Comparison of ENCODE assay signal across 13 cellular contexts in the genomic region with DNA sequence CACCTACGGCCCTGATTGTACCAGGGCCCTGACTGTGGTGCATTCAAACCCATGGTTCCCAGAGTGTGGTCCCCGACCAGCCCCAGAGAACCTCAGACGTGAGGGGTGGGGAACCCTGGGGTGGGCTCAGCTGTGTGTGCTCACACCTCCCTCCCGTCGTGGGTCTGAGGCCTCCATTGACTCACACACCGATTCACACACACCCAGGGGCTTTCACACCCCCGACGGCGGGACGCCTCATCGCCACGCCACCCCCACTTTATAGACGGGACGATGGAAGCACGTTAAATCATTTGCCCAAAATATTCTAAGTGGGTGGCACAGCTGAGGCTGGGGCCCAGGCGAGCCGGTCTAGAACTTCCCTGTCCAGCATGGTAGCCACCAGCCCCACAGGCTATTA. TPM values are rescaled to one million over a fixed set of nuclear protein-coding genes. Genes with fewer than 3 reads are reported as not detected.
DNase-seq lines count a peak whose midpoint lies in the region; ATAC-seq, FAIRE-seq and TF ChIP-seq lines count a peak whose summit lies in the region.
"Had no signal": no experiment of that assay in that cellular context is flagged by ENCODE, and none has a peak within 500 bp of the region (broad histone marks: within the 10 kb centered on the region; RNA-seq: fewer than 3 reads in every experiment).

No MANE protein-coding gene starts in this region.

- no peak overlapping the region for H2AK5ac ChIP-seq in mesendoderm (ENCODE audit: low read length)

- H3K4me2 ChIP-seq in Loucy (ENCODE audit: low read depth, low read length, poor library complexity, severe bottlenecking) (no peak overlapping the region), mesendoderm (ENCODE audit: low read length) (no peak overlapping the region)

- intact Hi-C loops in Right ventricle myocardium inferior (cut with DNase I) = no loop called here
- intact Hi-C loops in left cardiac atrium (cut with DNase I) = no loop called here
- intact Hi-C loops in kidney (cut with DNase I) = no loop called here
- intact Hi-C loops in psoas muscle (cut with DNase I) = no loop called here
- intact Hi-C loops in dorsolateral prefrontal cortex (cut with DNase I) = loop anchor here in 1 of 2 donors (5.0 to 10.0 kb wide), 2 partner anchors 36 to 342 kb away; a partner anchor contains a TSS
- intact Hi-C loops in A673 (cut with micrococcal nuclease; ENCODE audit: unreplicated experiment) = no loop called here

- H3K27ac ChIP-seq in kidney (ENCODE audit: low read depth in 2 of 2, low read length in 2 of 2) (no peak overlapping the region), psoas muscle (no peak overlapping the region), mesendoderm (ENCODE audit: low read depth, low read length) (no peak overlapping the region), dorsolateral prefrontal cortex (no peak overlapping the region), A673 (ENCODE audit: low read depth, low read length, poor library complexity, severe bottlenecking) (no peak overlapping the region)

- H3K4ac ChIP-seq in mesendoderm (ENCODE audit: low read depth, low read length) = no peak overlapping the region

- H3K27me3 ChIP-seq in Loucy (ENCODE audit: insufficient read depth, low read length, poor library complexity, severe bottlenecking) = no peaks in the 10 kb centered on the region
- no peaks in the 10 kb centered on the region for H3K27me3 ChIP-seq in psoas muscle (ENCODE audit: insufficient read depth in 3 of 3, low read length in 2 of 3)
- peaks cover 3% of the 10 kb centered on the region for H3K27me3 ChIP-seq in mesendoderm (ENCODE audit: insufficient read depth, low read length, poor library complexity)
- H3K27me3 ChIP-seq in dorsolateral prefrontal cortex = no peaks in the 10 kb centered on the region
- H3K27me3 ChIP-seq in A673 (replicated peaks; ENCODE audit: insufficient read depth, low read depth, low read length, poor library complexity) = no peaks in the 10 kb centered on the region

- H3F3A ChIP-seq in Loucy (ENCODE audit: low read depth) = peaks cover 3% of the 10 kb centered on the region; the same call in 1 of the 2 replicates

- no peak overlapping the region for H2BK120ac ChIP-seq in mesendoderm (ENCODE audit: low read depth, low read length)

- ATAC-seq in Right ventricle myocardium inferior (no peak), left cardiac atrium (no peak), psoas muscle (no peak)

- no peak overlapping the region for H3K56ac ChIP-seq in mesendoderm (ENCODE audit: low read length)

- no peak overlapping the region for H4K5ac ChIP-seq in mesendoderm (ENCODE audit: low read length)

- H2BK5ac ChIP-seq in mesendoderm (ENCODE audit: low read length) = no peak overlapping the region

- peaks cover 2% of the 10 kb centered on the region for H3K79me1 ChIP-seq in mesendoderm (ENCODE audit: low read length)

- no peak overlapping the region for H3K4me3 ChIP-seq in Loucy (ENCODE audit: low read length, poor library complexity, severe bottlenecking)
- no peak overlapping the region for H3K4me3 ChIP-seq in kidney (ENCODE audit: low read length in 2 of 2)
- H3K4me3 ChIP-seq in psoas muscle = no peak overlapping the region
- H3K4me3 ChIP-seq in mesendoderm (ENCODE audit: low read length) = no peak overlapping the region
- no peak overlapping the region for H3K4me3 ChIP-seq in dorsolateral prefrontal cortex
- no peak overlapping the region for H3K4me3 ChIP-seq in A673 (ENCODE audit: low read depth, low read length, poor library complexity, severe bottlenecking)

- H3K23ac ChIP-seq in mesendoderm (ENCODE audit: low read length) = no peak overlapping the region

- H3K79me2 ChIP-seq in Loucy (ENCODE audit: insufficient read depth, low read length) = peaks cover 14% of the 10 kb centered on the region
- peaks cover 3% of the 10 kb centered on the region for H3K79me2 ChIP-seq in mesendoderm (ENCODE audit: control insufficient read depth, insufficient read depth, low read length)

- H3K9ac ChIP-seq in Loucy (ENCODE audit: low read depth, low read length, poor library complexity, severe bottlenecking) = peak overlapping the region; percentile 99
- no peak overlapping the region for H3K9ac ChIP-seq in kidney (ENCODE audit: low read length in 2 of 2)
- H3K9ac ChIP-seq in mesendoderm (ENCODE audit: low read length) = no peak overlapping the region

- no peak for FAIRE-seq in kidney (lab: Jason Lieb, UNC)

- no peak overlapping the region for H2BK15ac ChIP-seq in mesendoderm (replicated peaks; ENCODE audit: low read depth)

- POLR2A ChIA-PET in A673 (lab: Charles Lee; ENCODE audit: low non-redundant PET) = no interaction called here

- H3K4me1 ChIP-seq in Loucy (ENCODE audit: insufficient read depth, low read length, poor library complexity, severe bottlenecking) (peaks cover 40% of the 10 kb centered on the region), kidney (ENCODE audit: control insufficient read depth in 1 of 2, insufficient read depth in 1 of 2, low read depth in 1 of 2, low read length in 2 of 2) (peaks cover 5 to 7% of the 10 kb centered on the region in 2 donors), psoas muscle (peaks cover 6% of the 10 kb centered on the region), mesendoderm (ENCODE audit: control insufficient read depth, low read depth, low read length) (peaks cover 2% of the 10 kb centered on the region), A673 (ENCODE audit: insufficient read depth, low read length, poor library complexity, severe bottlenecking) (peaks cover 13% of the 10 kb centered on the region)

- CTCF ChIA-PET in A673 (lab: Charles Lee) = no interaction called here

- peaks cover 9% of the 10 kb centered on the region for H4K20me1 ChIP-seq in Loucy (ENCODE audit: insufficient read depth, low read length, poor library complexity, severe bottlenecking)

- H3K18ac ChIP-seq in mesendoderm (ENCODE audit: low read length) = no peak overlapping the region

- no peak overlapping the region for H4K8ac ChIP-seq in mesendoderm (ENCODE audit: low read depth, low read length)

- H3K9me2 ChIP-seq in Loucy (replicated peaks; ENCODE audit: low read depth, low read length) = no peaks in the 10 kb centered on the region

- no peaks in the 10 kb centered on the region for H3K9me3 ChIP-seq in Loucy (ENCODE audit: insufficient read depth, low read depth, low read length)
- H3K9me3 ChIP-seq in kidney (ENCODE audit: control insufficient read depth in 1 of 2, low read length in 2 of 2) = no peaks in the 10 kb centered on the region
- no peaks in the 10 kb centered on the region for H3K9me3 ChIP-seq in psoas muscle
- no peaks in the 10 kb centered on the region for H3K9me3 ChIP-seq in A673 (ENCODE audit: low read depth, low read length, poor library complexity, severe bottlenecking)

- no TSS peak for BruUV-seq in A673 (replicated peaks; lab: Mats Ljungman, UMichigan)

- TF ChIP-seq CTCF in Loucy (conservative IDR thresholded peaks at IDR 0.05; ENCODE audit: low read length) (no peak), kidney (IDR thresholded peaks at IDR 0.05; ENCODE audit: borderline replicate concordance, extremely low read depth, insufficient read depth) (no peak), psoas muscle (IDR thresholded peaks at IDR 0.05) (no peak), dorsolateral prefrontal cortex (IDR thresholded peaks at IDR 0.05 in 54 of 56, conservative IDR thresholded peaks at IDR 0.05 in 2 of 56; ENCODE audit: low read depth in 1 of 56, partially characterized antibody in 56 of 56) (no peak), A673 (conservative IDR thresholded peaks at IDR 0.05; ENCODE audit: low read depth, low read length) (no peak)

- H3K36me3 ChIP-seq in Loucy (ENCODE audit: insufficient read depth, low read length) (no peaks in the 10 kb centered on the region), kidney (ENCODE audit: control insufficient read depth in 1 of 2, insufficient read depth in 2 of 2, low read length in 2 of 2) (no peaks in the 10 kb centered on the region), psoas muscle (ENCODE audit: insufficient read depth in 1 of 2, low read depth in 1 of 2) (no peaks in the 10 kb centered on the region), mesendoderm (ENCODE audit: control insufficient read depth, insufficient read depth, low read length) (no peaks in the 10 kb centered on the region), A673 (ENCODE audit: insufficient read depth, low read length, poor library complexity, severe bottlenecking) (no peaks in the 10 kb centered on the region)

- WGBS in psoas muscle, 3 donors = 78 to 81% (median 79%) methylated on average over 17 of the region's 17 CpGs
- WGBS in mesendoderm (ENCODE audit: extremely low coverage, insufficient coverage, low lambda C conversion rate) = no CpG with 5 or more reads among the region's 17 CpGs

- DNase-seq in Right ventricle myocardium inferior (ENCODE audit: missing footprints) (peak; percentile 64), left cardiac atrium (no peak), kidney (peak; percentile 59), psoas muscle (peak; percentile 9 to 19), mesendoderm (no peak), dorsolateral prefrontal cortex (no peak), A673 (ENCODE audit: low spot score) (no peak)
- DNase-seq: H9, Karpas-422, NCI-H187 treated with DMSO at 0.1 percent for 48 hours, NCI-H446, NCI-H748 treated with DMSO at 0.1 percent for 48 hours had no signal

- H2AFZ ChIP-seq in Loucy (ENCODE audit: low read length) = no peak overlapping the region

RNA-seq across cellular contexts. Expression of a gene that starts 3.4 kb away (rescaled TPM):
- 51.9 TPM for total RNA-seq in Right ventricle myocardium inferior
- total RNA-seq in left cardiac atrium = 10 to 100 TPM; 46.7 to 49.4 TPM
- 44.7 TPM for total RNA-seq in kidney
- 23.8 TPM for polyA plus RNA-seq in kidney (ENCODE audit: insufficient read depth, low read depth, low replicate concordance)
- total RNA-seq in psoas muscle = 10 to 100 TPM; 40.1 to 54.5 (median 43.0) TPM
- polyA plus RNA-seq in psoas muscle = 10 to 100 TPM; 23.0 to 37.8 (median 32.8) TPM
- polyA plus RNA-seq in mesendoderm (2013, experiment 1 of 2) = 86.6 TPM
- 82.2 TPM for polyA plus RNA-seq in mesendoderm (2013, experiment 2 of 2)
- total RNA-seq in dorsolateral prefrontal cortex = 100 to 1,000 TPM in 3 of 120 experiments, 10 to 100 TPM in 117; 41.4 to 125 (median 65.3) TPM
- total RNA-seq in A673 (2021) = 111 and 130 TPM in 2 replicates

Comparison
In these comparisons a context has a peak if more than half of its experiments do, and no peak if none do; other contexts are left out.
1. DNase-seq: peak in Right ventricle myocardium inferior (single experiment), kidney (single experiment) and psoas muscle (2 of 2); none in left cardiac atrium (single experiment), mesendoderm (single experiment), dorsolateral prefrontal cortex (0 of 10) and A673 (single experiment).